In the genomic region with DNA sequence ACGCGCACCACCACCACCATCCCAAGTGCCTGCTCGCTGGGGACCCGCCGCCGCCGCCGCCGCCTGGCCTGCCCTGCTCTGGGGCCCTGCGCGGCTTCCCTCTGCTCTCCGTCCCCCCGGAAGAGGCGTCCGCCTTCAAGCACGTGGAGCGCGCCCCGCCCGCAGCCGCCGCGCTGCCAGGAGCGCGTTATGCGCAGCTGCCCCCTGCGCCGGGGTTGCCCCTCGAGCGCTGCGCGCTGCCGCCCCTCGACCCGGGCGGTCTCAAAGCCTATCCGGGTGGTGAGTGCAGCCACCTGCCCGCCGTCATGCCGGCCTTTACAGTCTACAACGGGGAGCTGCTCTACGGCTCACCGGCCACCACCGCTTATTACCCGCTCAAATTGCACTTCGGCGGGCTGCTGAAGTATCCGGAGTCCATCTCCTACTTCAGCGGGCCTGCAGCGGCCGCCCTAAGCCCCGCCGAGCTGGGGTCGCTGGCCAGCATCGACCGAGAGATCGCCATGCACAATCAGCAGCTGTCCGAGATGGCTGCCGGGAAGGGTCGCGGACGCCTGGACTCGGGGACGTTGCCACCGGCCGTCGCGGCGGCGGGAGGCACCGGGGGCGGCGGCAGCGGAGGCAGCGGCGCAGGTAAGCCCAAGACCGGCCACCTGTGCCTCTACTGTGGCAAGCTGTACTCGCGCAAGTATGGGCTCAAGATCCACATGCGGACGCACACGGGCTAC, we compare ENCODE assay signal across 8 cellular contexts. TPM values are rescaled to one million over a fixed set of nuclear protein-coding genes. Genes with fewer than 3 reads are reported as not detected.
DNase-seq lines count a peak whose midpoint lies in the region; ATAC-seq, FAIRE-seq and TF ChIP-seq lines count a peak whose summit lies in the region.

No MANE protein-coding gene starts in this region.

- H3K27me3 ChIP-seq in ACC112 (ENCODE audit: insufficient read depth, low read length): peaks cover 100% of the 10 kb centered on the region

- FAIRE-seq in RCC 7860 (lab: Jason Lieb, UNC): no peak

- TF ChIP-seq CTCF in choroid plexus epithelial cell (conservative IDR thresholded peaks at IDR 0.05; ENCODE audit: low read depth, low read length) (no peak), mucosa of descending colon (IDR thresholded peaks at IDR 0.05) (no peak)

- H3K4me3 ChIP-seq in ACC112 (ENCODE audit: low read depth, low read length) (peak overlapping the region; percentile 51), choroid plexus epithelial cell (ENCODE audit: low read depth, low read length) (peak overlapping the region; percentile 14), mucosa of descending colon (no peak overlapping the region)

- peak overlapping the region; percentile 77 for H2AFZ ChIP-seq in ACC112 (ENCODE audit: low read length, unreplicated experiment)

- DNase-seq in NCI-H446 treated with DMSO at 0.1 percent for 48 hours (lab: John Stamatoyannopoulos, UW) (peak; percentile 52), choroid plexus epithelial cell (ENCODE audit: low read depth) (no peak), mucosa of descending colon (peak in 2 of 3 donors; percentile 48 to 50), midbrain (lab: John Stamatoyannopoulos, UW) (no peak), RCC 7860 (ENCODE audit: low spot score) (no peak)

- no peak for TF ChIP-seq POLR2A in GM18505 (IDR thresholded peaks at IDR 0.05; ENCODE audit: borderline replicate concordance, extremely low read depth, insufficient read depth, insufficient read length)

- H3K4me1 ChIP-seq in ACC112 (ENCODE audit: control insufficient read depth, insufficient read depth, low read length, unreplicated experiment) (no peaks in the 10 kb centered on the region), mucosa of descending colon (ENCODE audit: low read depth) (peaks cover 19% of the 10 kb centered on the region)

- intact Hi-C loops in mucosa of descending colon (cut with DNase I, micrococcal nuclease): no loop called here

- H3K36me3 ChIP-seq in ACC112 (ENCODE audit: insufficient read depth, low read length): no peaks in the 10 kb centered on the region
- H3K36me3 ChIP-seq in mucosa of descending colon (ENCODE audit: low read depth): no peaks in the 10 kb centered on the region

- H3K9me3 ChIP-seq in mucosa of descending colon: no peaks in the 10 kb centered on the region

- H3K27ac ChIP-seq in ACC112 (ENCODE audit: low read depth, low read length): no peak overlapping the region

- ATAC-seq in GM18505 (IDR thresholded peaks at IDR 0.05; ENCODE audit: unreplicated experiment) (peak; percentile 59), HG02938 (IDR thresholded peaks at IDR 0.05; ENCODE audit: unreplicated experiment) (peak; percentile 42), mucosa of descending colon (peak; percentile 80)

- no peaks in the 10 kb centered on the region for H3K79me2 ChIP-seq in ACC112 (ENCODE audit: control insufficient read depth, insufficient read depth, low read length, unreplicated experiment)

RNA-seq across cellular contexts. Expression of a gene that starts 7.2 kb away (rescaled TPM):
- total RNA-seq in mucosa of descending colon: not detected

RNA-seq across cellular contexts. Expression of a gene that starts 45.4 kb away (rescaled TPM):
- 10 to 100 TPM; 32.7 to 52.2 (median 34.2) TPM for total RNA-seq in mucosa of descending colon

Comparison
In these comparisons a context has a peak if more than half of its experiments do, and no peak if none do; other contexts are left out.
1. DNase-seq: peak in NCI-H446 treated with DMSO at 0.1 percent for 48 hours (single experiment) and mucosa of descending colon (2 of 3); none in choroid plexus epithelial cell (single experiment), midbrain (single experiment) and RCC 7860 (single experiment).
2. Peak in every context shown above with its lines, with median percentiles within 50 percentile points of each other: ATAC-seq.